Comparison of ENCODE assay signal across 17 cellular contexts in the genomic region with DNA sequence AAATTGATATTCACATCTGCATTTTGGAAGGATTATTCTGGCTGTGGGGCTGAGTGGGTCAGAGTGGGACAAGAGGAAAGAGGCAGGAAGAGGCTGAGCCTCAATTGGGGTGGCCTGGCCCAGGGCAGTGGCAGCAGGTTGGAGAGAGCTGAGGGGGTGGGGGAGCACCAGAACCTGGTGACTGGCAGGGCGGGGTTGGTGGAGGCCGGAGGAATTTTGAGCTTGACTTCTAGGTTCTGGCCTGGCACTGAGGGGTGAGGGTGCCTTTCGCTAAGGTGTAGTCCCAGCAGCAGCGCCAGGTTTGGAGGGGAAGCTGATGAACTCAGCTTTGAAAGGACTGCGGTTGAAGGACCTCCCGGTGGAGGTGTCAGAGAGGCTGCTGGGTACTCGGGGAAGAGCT. TPM values are rescaled to one million over a fixed set of nuclear protein-coding genes. Genes with fewer than 3 reads are reported as not detected.
DNase-seq lines count a peak whose midpoint lies in the region; ATAC-seq and TF ChIP-seq lines count a peak whose summit lies in the region.
"Had no signal": no experiment of that assay in that cellular context is flagged by ENCODE, and none has a peak within 500 bp of the region (broad histone marks: within the 10 kb centered on the region; RNA-seq: fewer than 3 reads in every experiment).

No MANE protein-coding gene starts in this region.

- intact Hi-C loops in lower lobe of right lung (cut with DNase I) (no loop called here), ascending aorta (cut with DNase I) (no loop called here)

- no peaks in the 10 kb centered on the region for H3K9me3 ChIP-seq in lower lobe of right lung
- no peaks in the 10 kb centered on the region for H3K9me3 ChIP-seq in ascending aorta
- H3K9me3 ChIP-seq: BLaER1, Caco-2 had no signal

- TF ChIP-seq CTCF in WTC11 (IDR thresholded peaks at IDR 0.05) (no peak), lower lobe of right lung (IDR thresholded peaks at IDR 0.05) (no peak), ascending aorta (IDR thresholded peaks at IDR 0.05) (no peak)

- CTCF ChIA-PET in activated CD4-positive, alpha-beta T cell treated with anti-CD3 and anti-CD28 coated beads, Interleukin-2, amount 10 ng/mL, durations not matched to agents 7 days and 5 days (lab: Charles Lee), result interaction anchor here (0.8 kb wide), 1 partner anchor 11 kb away, joined by 3 read pairs; no protein-coding TSS in a partner anchor
- CTCF ChIA-PET in WTC11 (lab: Charles Lee), result interaction anchor here (0.7 to 1.4 kb wide), 4 partner anchors 26 to 62 kb away, joined by 3 to 5 read pairs (median 4); no protein-coding TSS in a partner anchor

- no peaks in the 10 kb centered on the region for H3K4me1 ChIP-seq in lower lobe of right lung
- H3K4me1 ChIP-seq in ascending aorta, result no peaks in the 10 kb centered on the region
- H3K4me1 ChIP-seq: BLaER1, Caco-2 had no signal

- DNase-seq in activated CD4-positive, alpha-beta T cell treated with anti-CD3 and anti-CD28 coated beads, Interleukin-2, amount 10 ng/mL, durations not matched to agents 7 days and 5 days, result no peak
- DNase-seq in activated CD4-positive, alpha-beta T cell treated with anti-CD3 and anti-CD28 coated beads, Interleukin-2, amount 50 U/mL, for 1 hour, result no peak
- DNase-seq in WTC11 (ENCODE audit: low spot score) (no peak), lower lobe of right lung (peak; percentile 27), ascending aorta (ENCODE audit: low spot score in 2 of 2) (no peak), NCI-H2171 treated with DMSO at 0.1 percent for 48 hours (lab: John Stamatoyannopoulos, UW) (no peak)
- DNase-seq in stimulated activated naive CD8-positive, alpha-beta T cell treated with anti-CD3 and anti-CD28 coated beads, Interleukin-15, Interleukin-2, amounts not matched to agents 100 U/mL and 50 U/mL, for 24 hours, result no peak
- DNase-seq: AML-193, Caco-2, DND-41, GDM1, HCEC 1CT, HFFc6 had no signal

- H3K4me1 Mint-ChIP-seq in activated CD4-positive, alpha-beta T cell treated with anti-CD3 and anti-CD28 coated beads, Interleukin-2, amount 10 ng/mL, durations not matched to agents 7 days and 5 days, result no peaks in the 10 kb centered on the region
- no peaks in the 10 kb centered on the region for H3K4me1 Mint-ChIP-seq in WTC11
- H3K4me1 Mint-ChIP-seq: CD8-positive, alpha-beta memory T cell had no signal

- ATAC-seq in WTC11 (no peak), lower lobe of right lung (no peak)
- ATAC-seq in stimulated activated naive CD8-positive, alpha-beta T cell treated with anti-CD3 and anti-CD28 coated beads, Interleukin-15, Interleukin-2, amounts not matched to agents 100 U/mL and 50 U/mL, for 24 hours, result no peak

- no peaks in the 10 kb centered on the region for H3K27me3 Mint-ChIP-seq in activated CD4-positive, alpha-beta T cell treated with anti-CD3 and anti-CD28 coated beads, Interleukin-2, amount 10 ng/mL, durations not matched to agents 7 days and 5 days
- no peaks in the 10 kb centered on the region for H3K27me3 Mint-ChIP-seq in WTC11 (ENCODE audit: low read depth)

- no peak overlapping the region for H3K27ac ChIP-seq in lower lobe of right lung
- H3K27ac ChIP-seq in ascending aorta, result no peak overlapping the region
- H3K27ac ChIP-seq: 22Rv1, BLaER1, HL-60 had no signal

- no peaks in the 10 kb centered on the region for H3K9me3 Mint-ChIP-seq in activated CD4-positive, alpha-beta T cell treated with anti-CD3 and anti-CD28 coated beads, Interleukin-2, amount 10 ng/mL, durations not matched to agents 7 days and 5 days
- H3K9me3 Mint-ChIP-seq in WTC11, result no peaks in the 10 kb centered on the region
- H3K9me3 Mint-ChIP-seq: CD8-positive, alpha-beta memory T cell; HFFc6 had no signal

- H3K4me3 ChIP-seq in lower lobe of right lung, result no peak overlapping the region
- no peak overlapping the region for H3K4me3 ChIP-seq in ascending aorta
- H3K4me3 ChIP-seq: BLaER1 had no signal

- H3K4me3 Mint-ChIP-seq in activated CD4-positive, alpha-beta T cell treated with anti-CD3 and anti-CD28 coated beads, Interleukin-2, amount 10 ng/mL, durations not matched to agents 7 days and 5 days, result no peak overlapping the region
- no peak overlapping the region for H3K4me3 Mint-ChIP-seq in WTC11
- H3K4me3 Mint-ChIP-seq: CD8-positive, alpha-beta memory T cell; HFFc6 had no signal

- peak overlapping the region; percentile 58 for H3K27ac Mint-ChIP-seq in activated CD4-positive, alpha-beta T cell treated with anti-CD3 and anti-CD28 coated beads, Interleukin-2, amount 10 ng/mL, durations not matched to agents 7 days and 5 days
- H3K27ac Mint-ChIP-seq in WTC11, result peak overlapping the region; percentile 37; the same call in 1 of the 2 replicates
- H3K27ac Mint-ChIP-seq: HFFc6 had no signal

- no peaks in the 10 kb centered on the region for H3K36me3 Mint-ChIP-seq in activated CD4-positive, alpha-beta T cell treated with anti-CD3 and anti-CD28 coated beads, Interleukin-2, amount 10 ng/mL, durations not matched to agents 7 days and 5 days (ENCODE audit: low read depth)
- peaks cover 58% of the 10 kb centered on the region for H3K36me3 Mint-ChIP-seq in WTC11
- H3K36me3 Mint-ChIP-seq: CD8-positive, alpha-beta memory T cell had no signal

- POLR2A ChIA-PET in activated CD4-positive, alpha-beta T cell treated with anti-CD3 and anti-CD28 coated beads, Interleukin-2, amount 10 ng/mL, durations not matched to agents 7 days and 5 days (lab: Charles Lee), result no interaction called here
- POLR2A ChIA-PET in WTC11 (lab: Charles Lee), result interaction anchor here (0.5 to 0.8 kb wide), 3 partner anchors 34 to 158 kb away, joined by 3 to 7 read pairs (median 4); partner anchors contain the start of genes KDM4A and ST3GAL3

- H3K27me3 ChIP-seq in lower lobe of right lung (ENCODE audit: low read depth) (no peaks in the 10 kb centered on the region), ascending aorta (no peaks in the 10 kb centered on the region)
- H3K27me3 ChIP-seq: BLaER1 had no signal

- H3K36me3 ChIP-seq in lower lobe of right lung (peaks cover 61% of the 10 kb centered on the region), ascending aorta (peaks cover 38 to 59% of the 10 kb centered on the region in 2 donors)

TF ChIP-seq in WTC11, 78 proteins besides CTCF, POLR2A, EP300 and RAD21:
- no peak for TF ChIP-seq HMGA2 (CRISPR knock-in tag; IDR thresholded peaks at IDR 0.05)
- TF ChIP-seq OVOL2 (CRISPR knock-in tag; IDR thresholded peaks at IDR 0.05; ENCODE audit: borderline replicate concordance), result no peak

RNA-seq across cellular contexts. Expression of gene KDM4A, which starts 33.6 kb away (rescaled TPM):
- total RNA-seq in activated CD4-positive, alpha-beta T cell treated with anti-CD3 and anti-CD28 coated beads, Interleukin-2, amount 10 ng/mL, durations not matched to agents 7 days and 5 days, result 10 to 100 TPM; 38.6 to 41.9 TPM
- total RNA-seq in WTC11 (2021) (76.5 to 78.3 TPM (median 76.7 TPM) in 3 replicates), lower lobe of right lung (41.9 TPM), ascending aorta (23.3 TPM)
